1 cellular context compared by ENCODE assay signal in genomic region chr2:86301711-86302202, GRCh38.
TF ChIP-seq lines count a peak whose summit lies in the region.

No MANE protein-coding gene starts in this region.

TF ChIP-seq in HepG2, 621 proteins besides CTCF, POLR2A, EP300 and RAD21:
- TF ChIP-seq, protein P1, sequence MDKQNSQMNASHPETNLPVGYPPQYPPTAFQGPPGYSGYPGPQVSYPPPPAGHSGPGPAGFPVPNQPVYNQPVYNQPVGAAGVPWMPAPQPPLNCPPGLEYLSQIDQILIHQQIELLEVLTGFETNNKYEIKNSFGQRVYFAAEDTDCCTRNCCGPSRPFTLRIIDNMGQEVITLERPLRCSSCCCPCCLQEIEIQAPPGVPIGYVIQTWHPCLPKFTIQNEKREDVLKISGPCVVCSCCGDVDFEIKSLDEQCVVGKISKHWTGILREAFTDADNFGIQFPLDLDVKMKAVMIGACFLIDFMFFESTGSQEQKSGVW (CRISPR knock-in tag; IDR thresholded peaks at IDR 0.05; ENCODE audit: borderline replicate concordance) = no peak
- TF ChIP-seq, protein P2, sequence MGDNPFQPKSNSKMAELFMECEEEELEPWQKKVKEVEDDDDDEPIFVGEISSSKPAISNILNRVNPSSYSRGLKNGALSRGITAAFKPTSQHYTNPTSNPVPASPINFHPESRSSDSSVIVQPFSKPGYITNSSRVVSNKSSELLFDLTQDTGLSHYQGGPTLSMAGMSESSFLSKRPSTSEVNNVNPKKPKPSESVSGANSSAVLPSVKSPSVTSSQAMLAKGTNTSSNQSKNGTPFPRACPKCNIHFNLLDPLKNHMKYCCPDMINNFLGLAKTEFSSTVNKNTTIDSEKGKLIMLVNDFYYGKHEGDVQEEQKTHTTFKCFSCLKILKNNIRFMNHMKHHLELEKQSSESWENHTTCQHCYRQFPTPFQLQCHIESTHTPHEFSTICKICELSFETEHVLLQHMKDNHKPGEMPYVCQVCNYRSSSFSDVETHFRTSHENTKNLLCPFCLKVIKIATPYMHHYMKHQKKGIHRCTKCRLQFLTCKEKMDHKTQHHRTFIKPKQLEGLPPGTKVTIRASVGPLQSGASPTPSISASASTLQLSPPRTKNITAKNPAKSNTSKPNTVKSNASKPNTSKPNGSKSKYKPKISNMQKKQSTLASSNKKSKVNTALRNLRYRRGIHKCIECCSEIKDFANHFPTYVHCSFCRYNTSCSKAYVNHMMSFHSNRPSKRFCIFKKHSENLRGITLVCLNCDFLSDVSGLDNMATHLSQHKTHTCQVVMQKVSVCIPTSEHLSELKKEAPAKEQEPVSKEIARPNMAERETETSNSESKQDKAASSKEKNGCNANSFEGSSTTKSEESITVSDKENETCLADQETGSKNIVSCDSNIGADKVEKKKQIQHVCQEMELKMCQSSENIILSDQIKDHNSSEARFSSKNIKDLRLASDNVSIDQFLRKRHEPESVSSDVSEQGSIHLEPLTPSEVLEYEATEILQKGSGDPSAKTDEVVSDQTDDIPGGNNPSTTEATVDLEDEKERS (CRISPR knock-in tag; IDR thresholded peaks at IDR 0.05) = no peak
- TF ChIP-seq MAFF (IDR thresholded peaks at IDR 0.05; ENCODE audit: low read depth, low read length) (peak; percentile 97), MAFK (conservative IDR thresholded peaks at IDR 0.05 in 1 of 2, IDR thresholded peaks at IDR 0.05 in 1 of 2; ENCODE audit: low read length in 2 of 2) (peak; percentile 98), ASH2L (IDR thresholded peaks at IDR 0.05; ENCODE audit: insufficient read length, low read depth, low read length) (no peak)
